8 cellular contexts compared by ENCODE assay signal in the genomic region with DNA sequence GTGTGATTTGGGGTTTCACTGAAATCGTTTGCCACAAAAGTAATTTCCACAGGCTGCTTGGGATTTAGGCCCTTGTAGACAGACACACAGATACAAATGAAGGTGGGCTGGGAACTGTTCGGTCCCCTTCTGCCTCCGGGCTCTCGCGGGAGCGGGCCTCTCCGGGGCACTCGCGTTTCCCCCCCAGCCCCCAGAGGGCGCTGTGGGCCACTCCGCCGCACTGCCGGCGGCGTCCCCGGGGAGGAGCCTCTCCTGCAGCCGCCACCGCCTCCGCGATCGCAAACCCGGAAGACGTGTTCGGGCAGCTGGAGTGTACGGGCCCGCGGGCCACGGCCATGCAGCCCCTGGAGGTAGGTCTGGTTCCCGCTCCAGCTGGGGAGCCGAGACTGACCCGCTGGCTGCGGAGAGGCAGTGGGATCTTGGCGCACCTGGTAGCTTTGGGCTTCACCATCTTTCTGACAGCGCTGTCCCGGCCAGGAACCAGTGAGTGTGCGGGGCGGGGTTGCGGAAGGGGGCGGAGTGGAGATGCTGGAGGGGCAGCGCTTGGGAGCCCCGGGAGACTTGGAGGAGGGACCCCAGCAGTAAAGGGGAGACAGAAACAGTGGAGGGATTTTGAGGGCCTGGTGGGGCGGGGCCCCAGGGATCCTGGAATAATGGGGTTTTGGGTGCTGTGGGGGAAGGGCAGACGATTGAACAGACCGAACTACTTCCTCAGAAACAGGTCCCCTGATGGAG. TPM values are rescaled to one million over a fixed set of nuclear protein-coding genes. Genes with fewer than 3 reads are reported as not detected.
A peak's percentile ranks its signal among the peaks of the same experiment; 100 is the strongest.
DNase-seq lines count a peak whose midpoint lies in the region; ATAC-seq and TF ChIP-seq lines count a peak whose summit lies in the region.

A gene with protein sequence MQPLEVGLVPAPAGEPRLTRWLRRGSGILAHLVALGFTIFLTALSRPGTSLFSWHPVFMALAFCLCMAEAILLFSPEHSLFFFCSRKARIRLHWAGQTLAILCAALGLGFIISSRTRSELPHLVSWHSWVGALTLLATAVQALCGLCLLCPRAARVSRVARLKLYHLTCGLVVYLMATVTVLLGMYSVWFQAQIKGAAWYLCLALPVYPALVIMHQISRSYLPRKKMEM (plus strand): TSS at position 290 of the 735 bp plus-strand sequence. CDS start 46 bp downstream, at position 336.

- intact Hi-C loops in esophagus muscularis mucosa (cut with DNase I): no loop called here

- peaks cover 27% of the 10 kb centered on the region for H3K36me3 ChIP-seq in HUES6 (ENCODE audit: control insufficient read depth, insufficient read depth, low read length)
- H3K36me3 ChIP-seq in esophagus muscularis mucosa: peaks cover 5 to 43% (median 35%) of the 10 kb centered on the region in 4 donors

- H3K9me3 ChIP-seq in HUES6 (ENCODE audit: control insufficient read depth, insufficient read depth, low read depth, low read length) (no peaks in the 10 kb centered on the region), esophagus muscularis mucosa (no peaks in the 10 kb centered on the region)

- peak in 2 of 3 experiments; percentile 93 to 94 for TF ChIP-seq CTCF in esophagus muscularis mucosa (IDR thresholded peaks at IDR 0.05)

- peak within 1 kb of the TSS; percentile 96 for H3K4me3 Mint-ChIP-seq in activated T-cell treated with anti-CD3 and anti-CD28 coated beads, Interleukin-2, amount 50 U/mL, for 4 hours
- peak within 1 kb of the TSS; percentile 94 to 98 (median 98) for H3K4me3 Mint-ChIP-seq in naive B cell
- peak within 1 kb of the TSS; percentile 87 for H3K4me3 Mint-ChIP-seq in stimulated activated memory B cell treated with anti-CD40 and anti-IgM and Interleukin-4, amounts not matched to agents 10 μg/mL and 1 μg/mL and 100 μg/mL, for 72 hours

- H3K9ac ChIP-seq in HUES6 (ENCODE audit: low read length): peak within 1 kb of the TSS; percentile 68

- WGBS in esophagus muscularis mucosa: 0% methylated on average over 6 of the region's 44 CpGs

- no peaks in the 10 kb centered on the region for H3K27me3 ChIP-seq in HUES6 (ENCODE audit: control insufficient read depth, insufficient read depth, low read length)
- no peaks in the 10 kb centered on the region for H3K27me3 ChIP-seq in esophagus muscularis mucosa

- no peak for TF ChIP-seq EP300 in esophagus muscularis mucosa (IDR thresholded peaks at IDR 0.05)

- H3K4me1 Mint-ChIP-seq in activated T-cell treated with anti-CD3 and anti-CD28 coated beads, Interleukin-2, amount 50 U/mL, for 4 hours (ENCODE audit: low read depth): peaks cover 55% of the 10 kb centered on the region
- peaks cover 27 to 45% (median 44%) of the 10 kb centered on the region in 3 donors for H3K4me1 Mint-ChIP-seq in naive B cell
- peaks cover 47% of the 10 kb centered on the region for H3K4me1 Mint-ChIP-seq in stimulated activated memory B cell treated with anti-CD40 and anti-IgM and Interleukin-4, amounts not matched to agents 10 μg/mL and 1 μg/mL and 100 μg/mL, for 72 hours

- H3K36me3 Mint-ChIP-seq in activated T-cell treated with anti-CD3 and anti-CD28 coated beads, Interleukin-2, amount 50 U/mL, for 4 hours (ENCODE audit: insufficient read depth): peaks cover 18% of the 10 kb centered on the region
- peaks cover 5 to 7% of the 10 kb centered on the region in 2 donors for H3K36me3 Mint-ChIP-seq in naive B cell
- peaks cover 23% of the 10 kb centered on the region for H3K36me3 Mint-ChIP-seq in stimulated activated memory B cell treated with anti-CD40 and anti-IgM and Interleukin-4, amounts not matched to agents 10 μg/mL and 1 μg/mL and 100 μg/mL, for 72 hours

- no peak within 1 kb of the TSS for H3K27ac ChIP-seq in HUES6 (ENCODE audit: low read depth, low read length)
- H3K27ac ChIP-seq in esophagus muscularis mucosa (replicated peaks in 1 of 4): peak within 1 kb of the TSS; percentile 76 to 87 (median 84)

- TF ChIP-seq POLR2A in esophagus muscularis mucosa (IDR thresholded peaks at IDR 0.05; ENCODE audit: low read depth): no peak

- H3K9me3 Mint-ChIP-seq in activated T-cell treated with anti-CD3 and anti-CD28 coated beads, Interleukin-2, amount 50 U/mL, for 4 hours: no peaks in the 10 kb centered on the region
- no peaks in the 10 kb centered on the region for H3K9me3 Mint-ChIP-seq in naive B cell
- no peaks in the 10 kb centered on the region for H3K9me3 Mint-ChIP-seq in stimulated activated memory B cell treated with anti-CD40 and anti-IgM and Interleukin-4, amounts not matched to agents 10 μg/mL and 1 μg/mL and 100 μg/mL, for 72 hours

- H3K4me1 ChIP-seq in HUES6 (ENCODE audit: control insufficient read depth, insufficient read depth, low read length) (peaks cover 17% of the 10 kb centered on the region), esophagus muscularis mucosa (peaks cover 23 to 61% (median 44%) of the 10 kb centered on the region in 4 donors)

- DNase-seq in DMS53 (lab: John Stamatoyannopoulos, UW) (peak; percentile 95), OCI-M1 (lab: John Stamatoyannopoulos, UW) (peak; percentile 90), esophagus muscularis mucosa (ENCODE audit: extremely low spot score) (peak; percentile 96), naive B cell (peak; percentile 93)
- peak; percentile 85 for DNase-seq in activated T-cell treated with anti-CD3 and anti-CD28 coated beads, Interleukin-2, amount 50 U/mL, for 4 hours

- peak within 1 kb of the TSS; percentile 85 to 97 (median 94) for H3K27ac Mint-ChIP-seq in naive B cell
- peak within 1 kb of the TSS; percentile 80 for H3K27ac Mint-ChIP-seq in stimulated activated memory B cell treated with anti-CD40 and anti-IgM and Interleukin-4, amounts not matched to agents 10 μg/mL and 1 μg/mL and 100 μg/mL, for 72 hours

- no peaks in the 10 kb centered on the region for H3K27me3 Mint-ChIP-seq in activated T-cell treated with anti-CD3 and anti-CD28 coated beads, Interleukin-2, amount 50 U/mL, for 4 hours (ENCODE audit: low read depth)
- H3K27me3 Mint-ChIP-seq in naive B cell: no peaks in the 10 kb centered on the region
- no peaks in the 10 kb centered on the region for H3K27me3 Mint-ChIP-seq in stimulated activated memory B cell treated with anti-CD40 and anti-IgM and Interleukin-4, amounts not matched to agents 10 μg/mL and 1 μg/mL and 100 μg/mL, for 72 hours

- ATAC-seq in GM21423 (IDR thresholded peaks at IDR 0.05; ENCODE audit: unreplicated experiment) (peak; percentile 83), naive B cell (ENCODE audit: low read depth in 2 of 2) (peak; percentile 87 to 88)
- ATAC-seq in activated T-cell treated with anti-CD3 and anti-CD28 coated beads, Interleukin-2, amount 50 U/mL, for 4 hours: peak; percentile 88 to 89
- ATAC-seq in stimulated activated memory B cell treated with anti-CD40 and anti-IgM and Interleukin-4, amounts not matched to agents 10 μg/mL and 1 μg/mL and 100 μg/mL, for 72 hours: peak; percentile 94

- H3K4me3 ChIP-seq in HUES6 (ENCODE audit: low read depth, low read length): peak within 1 kb of the TSS; percentile 100
- H3K4me3 ChIP-seq in esophagus muscularis mucosa: peak within 1 kb of the TSS; percentile 74 to 91 (median 82)

RNA-seq across cellular contexts. Expression of the gene that starts here (rescaled TPM):
- total RNA-seq in activated T-cell treated with anti-CD3 and anti-CD28 coated beads, Interleukin-2, amount 50 U/mL, for 4 hours: 10 to 100 TPM in 2 of 3 donors, 1 to 10 TPM in 1; 9.0 to 11.1 (median 10.6) TPM
- 10 to 100 TPM in 2 of 4 donors, 1 to 10 TPM in 2; 6.2 to 16.4 (median 8.2) TPM for total RNA-seq in esophagus muscularis mucosa
- polyA plus RNA-seq in naive B cell (ENCODE audit: low read depth in 6 of 6): 10 to 100 TPM in 5 of 6 donors, 1 to 10 TPM in 1; 9.3 to 13.2 (median 10.8) TPM
